8 cellular contexts compared by ENCODE assay signal in genomic region chr3:146625117-146625775, GRCh38. TPM values are rescaled to one million over a fixed set of nuclear protein-coding genes. Genes with fewer than 3 reads are reported as not detected.
DNase-seq lines count a peak whose midpoint lies in the region; ATAC-seq and TF ChIP-seq lines count a peak whose summit lies in the region.

No MANE protein-coding gene starts in this region.

- intact Hi-C loops in CD4-positive, alpha-beta memory T cell (cut with micrococcal nuclease), result no loop called here
- intact Hi-C loops in Panc1 (cut with micrococcal nuclease; ENCODE audit: unreplicated experiment), result no loop called here

- H3K36me3 ChIP-seq in CD4-positive, alpha-beta memory T cell (ENCODE audit: insufficient read depth, low read length), result no peaks in the 10 kb centered on the region
- H3K36me3 ChIP-seq in Panc1 (ENCODE audit: control insufficient read depth, insufficient read depth, low read length), result no peaks in the 10 kb centered on the region
- H3K36me3 ChIP-seq in liver (ENCODE audit: control insufficient read depth in 4 of 4, insufficient read depth in 3 of 4, low read depth in 1 of 4, low read length in 3 of 4), result no peaks in the 10 kb centered on the region

- POLR2A ChIA-PET in CD4-positive, alpha-beta memory T cell (lab: Charles Lee; ENCODE audit: partially characterized antibody), result no interaction called here
- POLR2A ChIA-PET in Panc1 (lab: Charles Lee), result no interaction called here

- no TSS peak for BruUV-seq in Panc1 (replicated peaks; lab: Mats Ljungman, UMichigan)

- H3K4me1 Mint-ChIP-seq in CD4-positive, alpha-beta memory T cell, result peaks cover 0 to 4% (median under 1%) of the 10 kb centered on the region in 4 donors

- H3K4me1 ChIP-seq in CD4-positive, alpha-beta memory T cell (ENCODE audit: insufficient read depth, low read length), result no peaks in the 10 kb centered on the region
- H3K4me1 ChIP-seq in Panc1 (ENCODE audit: control insufficient read depth, insufficient read depth, low read length) (no peaks in the 10 kb centered on the region), liver (ENCODE audit: control insufficient read depth in 4 of 4, insufficient read depth in 4 of 4, low read length in 3 of 4) (peaks cover 0 to 2% (median 0%) of the 10 kb centered on the region in 4 donors)

- no peak for TF ChIP-seq RAD21 in liver (IDR thresholded peaks at IDR 0.05)

- H3K36me3 Mint-ChIP-seq in CD4-positive, alpha-beta memory T cell, result no peaks in the 10 kb centered on the region

- TF ChIP-seq CTCF in Panc1 (IDR thresholded peaks at IDR 0.05) (no peak), liver (IDR thresholded peaks at IDR 0.05; ENCODE audit: low read depth, low read length, missing input control) (no peak)

- H3K27me3 ChIP-seq in CD4-positive, alpha-beta memory T cell (ENCODE audit: insufficient read depth, low read length), result no peaks in the 10 kb centered on the region
- H3K27me3 ChIP-seq in Panc1 (ENCODE audit: control insufficient read depth, insufficient read depth, low read length), result no peaks in the 10 kb centered on the region
- no peaks in the 10 kb centered on the region for H3K27me3 ChIP-seq in liver (ENCODE audit: control insufficient read depth in 4 of 4, insufficient read depth in 4 of 4, low read length in 3 of 4)

- H3K27ac ChIP-seq in CD4-positive, alpha-beta memory T cell (ENCODE audit: low read depth, low read length), result no peak overlapping the region
- H3K27ac ChIP-seq in Panc1 (ENCODE audit: low read length) (peak overlapping the region; percentile 14; the same call in 1 of the 2 replicates), liver (ENCODE audit: low read depth in 1 of 2, low read length in 2 of 2) (no peak overlapping the region)

- H3K4me3 Mint-ChIP-seq in CD4-positive, alpha-beta memory T cell, result peak overlapping the region in 5 of 8 donors; percentile 12 to 64 (median 54)

- H3K27me3 Mint-ChIP-seq in CD4-positive, alpha-beta memory T cell, result peaks cover 0 to 5% of the 10 kb centered on the region in 2 donors

- ATAC-seq in GM21576 (IDR thresholded peaks at IDR 0.05; ENCODE audit: unreplicated experiment) (peak; percentile 78), Panc1 (no peak), GM21825 (IDR thresholded peaks at IDR 0.05; ENCODE audit: unreplicated experiment) (no peak)

- WGBS in liver, result 49% methylated on average over 3 of the region's 3 CpGs

- no peak overlapping the region for H3K4me3 ChIP-seq in CD4-positive, alpha-beta memory T cell (ENCODE audit: low read length in 2 of 2)
- H3K4me3 ChIP-seq in Panc1 (ENCODE audit: low read depth in 2 of 2, low read length in 2 of 2), result peak overlapping the region in 1 of 2 experiments; percentile 5; a peak in 2 of 4 replicates
- H3K4me3 ChIP-seq in liver (ENCODE audit: low read depth in 1 of 3, low read length in 3 of 3), result peak overlapping the region; percentile 31 to 70 (median 59)

- H3K9me3 Mint-ChIP-seq in CD4-positive, alpha-beta memory T cell, result no peaks in the 10 kb centered on the region

- H3K9ac ChIP-seq in liver (ENCODE audit: low read depth in 1 of 2, low read length in 2 of 2), result peak overlapping the region; percentile 59 to 81

- no peak overlapping the region for H3K27ac Mint-ChIP-seq in CD4-positive, alpha-beta memory T cell

- H3K9me3 ChIP-seq in CD4-positive, alpha-beta memory T cell (ENCODE audit: control insufficient read depth in 1 of 2, low read length in 2 of 2), result no peaks in the 10 kb centered on the region
- H3K9me3 ChIP-seq in Panc1 (ENCODE audit: control insufficient read depth, insufficient read depth, low read depth, low read length) (no peaks in the 10 kb centered on the region), liver (ENCODE audit: control insufficient read depth in 4 of 4, low read length in 3 of 4) (no peaks in the 10 kb centered on the region)

- CTCF ChIA-PET in CD4-positive, alpha-beta memory T cell (lab: Charles Lee; ENCODE audit: partially characterized antibody), result no interaction called here
- CTCF ChIA-PET in Panc1 (lab: Charles Lee), result no interaction called here

- in situ Hi-C loops in Panc1 (cut with HindIII; ENCODE audit: low pct_unique_long_range_greater_than_20kb, low sequenced_read_pairs), result no loop called here

- no peak for DNase-seq in CD4-positive, alpha-beta memory T cell
- no peak for DNase-seq in Panc1 (ENCODE audit: low read depth, low spot score)
- DNase-seq in NCI-H524 (lab: John Stamatoyannopoulos, UW), result no peak
- no peak for DNase-seq in stimulated activated CD4-positive, alpha-beta T cell treated with anti-CD3 and anti-CD28 coated beads, Interleukin-12 subunit alpha, Interleukin-12 subunit beta, amount 100 ng/mL, for 4 hours
- no peak for DNase-seq in activated naive CD4-positive, alpha-beta T cell (lab: John Stamatoyannopoulos, UW)

TF ChIP-seq in liver, 16 proteins besides CTCF, POLR2A, EP300 and RAD21:
- TF ChIP-seq HNF4A (conservative IDR thresholded peaks at IDR 0.05), result peak; percentile 7 to 46
- no peak for TF ChIP-seq REST (IDR thresholded peaks at IDR 0.05)
- peak; percentile 25 for TF ChIP-seq YY1 (IDR thresholded peaks at IDR 0.05)
- TF ChIP-seq EGR1 (IDR thresholded peaks at IDR 0.05; ENCODE audit: low read depth in 2 of 2), result no peak
TF ChIP-seq in liver: peak in this region for 2.

RNA-seq across cellular contexts. Expression of gene PLSCR5, which starts 20.1 kb away (rescaled TPM):
- total RNA-seq in CD4-positive, alpha-beta memory T cell, result not detected
- not detected for polyA plus RNA-seq in CD4-positive, alpha-beta memory T cell
- total RNA-seq in Panc1 (2021; ENCODE audit: unreplicated experiment) (not detected), liver (not detected)
- polyA plus RNA-seq in Panc1 (2012; ENCODE audit: insufficient read length), result not detected
- not detected for polyA plus RNA-seq in liver

Comparison
In these comparisons a context has a peak if more than half of its experiments do, and no peak if none do; other contexts are left out.
1. H3K4me3 ChIP-seq: peak in liver (3 of 3); none in CD4-positive, alpha-beta memory T cell (0 of 2).